ENCODE assay signal across 8 cellular contexts in the genomic region with DNA sequence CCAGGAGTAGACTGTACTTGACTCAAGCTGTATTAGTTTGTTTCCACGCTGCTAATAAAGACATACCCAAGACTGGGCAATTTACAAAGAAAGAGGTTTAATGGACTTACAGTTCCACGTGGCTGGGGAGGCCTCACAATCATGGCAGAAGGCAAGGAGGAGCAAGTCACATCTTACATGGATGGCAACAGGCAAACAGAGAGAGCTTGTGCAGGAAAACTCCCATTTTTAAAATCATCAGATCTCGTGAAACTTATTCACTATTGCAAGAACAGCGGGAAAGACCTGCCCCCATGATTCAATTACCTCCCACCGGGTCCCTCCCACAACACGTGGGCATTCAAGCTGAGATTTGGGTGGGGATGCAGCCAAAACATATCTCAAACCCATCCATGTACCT. TPM values are rescaled to one million over a fixed set of nuclear protein-coding genes. Genes with fewer than 3 reads are reported as not detected.
A peak's percentile ranks its signal among the peaks of the same experiment; 100 is the strongest.
DNase-seq lines count a peak whose midpoint lies in the region; ATAC-seq and TF ChIP-seq lines count a peak whose summit lies in the region.
"Not testable (repeated sequence)": the region's sequence is repeated elsewhere in the genome, so short reads cannot be mapped to it uniquely, and the experiment has no call there.

No MANE protein-coding gene starts in this region.

- peak overlapping the region in 5 of 11 experiments; percentile 33 to 73 (median 61); a peak in 9 of 22 replicates for H3K9ac ChIP-seq in BLaER1 treated with 17β-estradiol and CSF1 and Interleukin-3, amounts not matched to agents 10 nM and 100 nM
- not testable (repeated sequence) for H3K9ac ChIP-seq in OCI-LY1 (ENCODE audit: low read length)

- peaks cover 13% of the 10 kb centered on the region for H3K4me1 Mint-ChIP-seq in activated CD4-positive, alpha-beta T cell treated with anti-CD3 and anti-CD28 coated beads for 36 hours
- H3K4me1 Mint-ChIP-seq in activated T-helper 17 cell treated with anti-CD3 and anti-CD28 coated beads, Interleukin-2, amount 50 U/mL, for 72 hours, result peaks cover 13% of the 10 kb centered on the region
- H3K4me1 Mint-ChIP-seq in dendritic cell treated with granulocyte-macrophage colony-stimulating factor and Interleukin-4, amounts not matched to agents 40 ng/mL and 50 ng/mL, for 4 days (ENCODE audit: low read depth), result peaks cover 34% of the 10 kb centered on the region
- H3K4me1 Mint-ChIP-seq in memory B cell, result peaks cover 41% of the 10 kb centered on the region
- peaks cover 47 to 75% of the 10 kb centered on the region in 2 donors for H3K4me1 Mint-ChIP-seq in stimulated activated naive B cell treated with anti-CD40 and anti-IgM and Interleukin-4, amounts not matched to agents 10 μg/mL and 1 μg/mL and 100 μg/mL, for 72 hours

- H3K4me1 ChIP-seq in BLaER1 treated with 17β-estradiol and CSF1 and Interleukin-3, amounts not matched to agents 10 nM and 100 nM, result peaks cover 45 to 83% (median 74%) of the 10 kb centered on the region in 10 experiments
- H3K4me1 ChIP-seq in DOHH2 (ENCODE audit: control insufficient read depth, low read length) (peaks cover 78% of the 10 kb centered on the region), OCI-LY1 (ENCODE audit: insufficient read depth, low read length, severe bottlenecking) (peaks cover 63% of the 10 kb centered on the region)

- H3K9me3 ChIP-seq in BLaER1 treated with 17β-estradiol and CSF1 and Interleukin-3, amounts not matched to agents 10 nM and 100 nM (replicated peaks in 1 of 11), result peaks cover 24 to 50% (median 43%) of the 10 kb centered on the region in 11 experiments
- H3K9me3 ChIP-seq in DOHH2 (ENCODE audit: control insufficient read depth, insufficient read depth, low read length), result peaks cover 12% of the 10 kb centered on the region
- H3K9me3 ChIP-seq in OCI-LY1 (ENCODE audit: low read length), result not testable (repeated sequence)

- not testable (repeated sequence) for DNase-seq in activated CD4-positive, alpha-beta T cell treated with anti-CD3 and anti-CD28 coated beads for 36 hours; memory B cell (ENCODE audit: low spot score in 2 of 2); stimulated activated naive B cell treated with anti-CD40 and anti-IgM and Interleukin-4, amounts not matched to agents 10 μg/mL and 1 μg/mL and 100 μg/mL, for 72 hours

- peaks cover 0 to 55% (median 0%) of the 10 kb centered on the region in 11 experiments; a peak in 7 of 22 replicates for H3K27me3 ChIP-seq in BLaER1 treated with 17β-estradiol and CSF1 and Interleukin-3, amounts not matched to agents 10 nM and 100 nM
- peaks cover 19% of the 10 kb centered on the region; the same call in 1 of the 2 replicates for H3K27me3 ChIP-seq in DOHH2 (ENCODE audit: control insufficient read depth, low read length)
- H3K27me3 ChIP-seq in OCI-LY1 (ENCODE audit: insufficient read depth, low read length), result not testable (repeated sequence)

- peak overlapping the region; percentile 29 for H3K27ac Mint-ChIP-seq in activated CD4-positive, alpha-beta T cell treated with anti-CD3 and anti-CD28 coated beads for 36 hours
- peak overlapping the region; percentile 81 for H3K27ac Mint-ChIP-seq in activated T-helper 17 cell treated with anti-CD3 and anti-CD28 coated beads, Interleukin-2, amount 50 U/mL, for 72 hours
- peak overlapping the region; percentile 20 for H3K27ac Mint-ChIP-seq in dendritic cell treated with granulocyte-macrophage colony-stimulating factor and Interleukin-4, amounts not matched to agents 40 ng/mL and 50 ng/mL, for 4 days
- peak overlapping the region; percentile 52 for H3K27ac Mint-ChIP-seq in memory B cell
- peak overlapping the region; percentile 83 for H3K27ac Mint-ChIP-seq in stimulated activated naive B cell treated with anti-CD40 and anti-IgM and Interleukin-4, amounts not matched to agents 10 μg/mL and 1 μg/mL and 100 μg/mL, for 72 hours

- not testable (repeated sequence) for TF ChIP-seq CTCF in DOHH2 (IDR thresholded peaks at IDR 0.05; ENCODE audit: low read depth, low read length, poor library complexity, severe bottlenecking); OCI-LY1 (IDR thresholded peaks at IDR 0.05; ENCODE audit: low read length)

- ATAC-seq in activated CD4-positive, alpha-beta T cell treated with anti-CD3 and anti-CD28 coated beads for 36 hours; activated T-helper 17 cell treated with anti-CD3 and anti-CD28 coated beads, Interleukin-2, amount 50 U/mL, for 72 hours (replicated peaks); memory B cell (ENCODE audit: low read depth); stimulated activated naive B cell treated with anti-CD40 and anti-IgM and Interleukin-4, amounts not matched to agents 10 μg/mL and 1 μg/mL and 100 μg/mL, for 72 hours (replicated peaks): not testable (repeated sequence)

- H3K4me2 ChIP-seq in BLaER1 treated with 17β-estradiol and CSF1 and Interleukin-3, amounts not matched to agents 10 nM and 100 nM, result peak overlapping the region; percentile 62 to 88 (median 76)
- H3K4me2 ChIP-seq in DOHH2 (ENCODE audit: low read length), result peak overlapping the region; percentile 61
- not testable (repeated sequence) for H3K4me2 ChIP-seq in OCI-LY1 (ENCODE audit: low read length)

- H3K4me3 Mint-ChIP-seq in activated CD4-positive, alpha-beta T cell treated with anti-CD3 and anti-CD28 coated beads for 36 hours; dendritic cell treated with granulocyte-macrophage colony-stimulating factor and Interleukin-4, amounts not matched to agents 40 ng/mL and 50 ng/mL, for 4 days: not testable (repeated sequence)
- peak overlapping the region; percentile 48 for H3K4me3 Mint-ChIP-seq in activated T-helper 17 cell treated with anti-CD3 and anti-CD28 coated beads, Interleukin-2, amount 50 U/mL, for 72 hours
- peak overlapping the region; percentile 63 for H3K4me3 Mint-ChIP-seq in memory B cell
- H3K4me3 Mint-ChIP-seq in stimulated activated naive B cell treated with anti-CD40 and anti-IgM and Interleukin-4, amounts not matched to agents 10 μg/mL and 1 μg/mL and 100 μg/mL, for 72 hours, result peak overlapping the region in 1 of 2 donors; percentile 49

- not testable (repeated sequence) for H3K36me3 Mint-ChIP-seq in activated CD4-positive, alpha-beta T cell treated with anti-CD3 and anti-CD28 coated beads for 36 hours (ENCODE audit: low read depth); activated T-helper 17 cell treated with anti-CD3 and anti-CD28 coated beads, Interleukin-2, amount 50 U/mL, for 72 hours (ENCODE audit: low read depth); dendritic cell treated with granulocyte-macrophage colony-stimulating factor and Interleukin-4, amounts not matched to agents 40 ng/mL and 50 ng/mL, for 4 days (ENCODE audit: low read depth); memory B cell; stimulated activated naive B cell treated with anti-CD40 and anti-IgM and Interleukin-4, amounts not matched to agents 10 μg/mL and 1 μg/mL and 100 μg/mL, for 72 hours

- not testable (repeated sequence) for H3K9me2 ChIP-seq in DOHH2 (replicated peaks; ENCODE audit: control insufficient read depth, low read length); OCI-LY1 (ENCODE audit: low read depth, low read length)

- POLR2A ChIA-PET in activated CD4-positive, alpha-beta T cell treated with anti-CD3 and anti-CD28 coated beads for 36 hours (lab: Charles Lee), result not testable (repeated sequence)

- CTCF ChIA-PET in activated CD4-positive, alpha-beta T cell treated with anti-CD3 and anti-CD28 coated beads for 36 hours (lab: Charles Lee), result interaction anchor here (0.6 kb wide), 1 partner anchor 319 kb away, joined by 3 read pairs; no protein-coding TSS in a partner anchor

- peaks cover 15% of the 10 kb centered on the region for H3F3A ChIP-seq in DOHH2 (ENCODE audit: control insufficient read depth, insufficient read depth)
- not testable (repeated sequence) for H3F3A ChIP-seq in OCI-LY1 (ENCODE audit: insufficient read depth, low read length)

- intact Hi-C loops in activated CD4-positive, alpha-beta T cell treated with anti-CD3 and anti-CD28 coated beads for 36 hours (cut with DNase I, micrococcal nuclease), result loop anchor here in 1 of 2 experiments (2.0 kb wide), 1 partner anchor 34 kb away; no protein-coding TSS in a partner anchor
- intact Hi-C loops in dendritic cell treated with granulocyte-macrophage colony-stimulating factor and Interleukin-4, amounts not matched to agents 40 ng/mL and 50 ng/mL, for 4 days (cut with micrococcal nuclease), result not testable (repeated sequence)

- H3K9me3 Mint-ChIP-seq in activated CD4-positive, alpha-beta T cell treated with anti-CD3 and anti-CD28 coated beads for 36 hours (ENCODE audit: low read depth), result peaks cover 15% of the 10 kb centered on the region
- H3K9me3 Mint-ChIP-seq in activated T-helper 17 cell treated with anti-CD3 and anti-CD28 coated beads, Interleukin-2, amount 50 U/mL, for 72 hours; memory B cell: not testable (repeated sequence)
- peaks cover 13% of the 10 kb centered on the region for H3K9me3 Mint-ChIP-seq in dendritic cell treated with granulocyte-macrophage colony-stimulating factor and Interleukin-4, amounts not matched to agents 40 ng/mL and 50 ng/mL, for 4 days
- H3K9me3 Mint-ChIP-seq in stimulated activated naive B cell treated with anti-CD40 and anti-IgM and Interleukin-4, amounts not matched to agents 10 μg/mL and 1 μg/mL and 100 μg/mL, for 72 hours, result peaks cover 9 to 13% of the 10 kb centered on the region in 2 donors

- peaks cover 0 to 17% (median 8%) of the 10 kb centered on the region in 11 experiments; a peak in 11 of 22 replicates for H3K36me3 ChIP-seq in BLaER1 treated with 17β-estradiol and CSF1 and Interleukin-3, amounts not matched to agents 10 nM and 100 nM
- not testable (repeated sequence) for H3K36me3 ChIP-seq in DOHH2 (ENCODE audit: control insufficient read depth, low read length); OCI-LY1 (ENCODE audit: insufficient read depth, low read length)

- not testable (repeated sequence) for H3K27me3 Mint-ChIP-seq in activated CD4-positive, alpha-beta T cell treated with anti-CD3 and anti-CD28 coated beads for 36 hours; activated T-helper 17 cell treated with anti-CD3 and anti-CD28 coated beads, Interleukin-2, amount 50 U/mL, for 72 hours
- peaks cover 46% of the 10 kb centered on the region for H3K27me3 Mint-ChIP-seq in dendritic cell treated with granulocyte-macrophage colony-stimulating factor and Interleukin-4, amounts not matched to agents 40 ng/mL and 50 ng/mL, for 4 days
- peaks cover 29% of the 10 kb centered on the region for H3K27me3 Mint-ChIP-seq in memory B cell
- H3K27me3 Mint-ChIP-seq in stimulated activated naive B cell treated with anti-CD40 and anti-IgM and Interleukin-4, amounts not matched to agents 10 μg/mL and 1 μg/mL and 100 μg/mL, for 72 hours, result peaks cover 13 to 32% of the 10 kb centered on the region in 2 donors

- H3K27ac ChIP-seq in BLaER1 treated with 17β-estradiol and CSF1 and Interleukin-3, amounts not matched to agents 10 nM and 100 nM, result peak overlapping the region in 9 of 11 experiments; percentile 66 to 98 (median 95); a peak in 18 of 22 replicates
- peak overlapping the region; percentile 57 for H3K27ac ChIP-seq in DOHH2 (ENCODE audit: low read depth, low read length)
- H3K27ac ChIP-seq in OCI-LY1 (ENCODE audit: low read depth, low read length, poor library complexity, severe bottlenecking), result peak overlapping the region; percentile 84

- H2AFZ ChIP-seq in OCI-LY1 (ENCODE audit: low read length), result not testable (repeated sequence)

- peak overlapping the region in 8 of 10 experiments; percentile 14 to 35 (median 32); a peak in 10 of 20 replicates for H3K4me3 ChIP-seq in BLaER1 treated with 17β-estradiol and CSF1 and Interleukin-3, amounts not matched to agents 10 nM and 100 nM
- H3K4me3 ChIP-seq in DOHH2 (ENCODE audit: low read length), result peak overlapping the region; percentile 44
- not testable (repeated sequence) for H3K4me3 ChIP-seq in OCI-LY1 (ENCODE audit: low read depth, low read length, poor library complexity, severe bottlenecking)

- not testable (repeated sequence) for H3K79me2 ChIP-seq in DOHH2 (ENCODE audit: control insufficient read depth, low read length); OCI-LY1 (ENCODE audit: insufficient read depth, low read length)

- not testable (repeated sequence) for H4K20me1 ChIP-seq in BLaER1 treated with 17β-estradiol and CSF1 and Interleukin-3, amounts not matched to agents 10 nM and 100 nM; DOHH2 (ENCODE audit: control insufficient read depth, insufficient read depth, low read depth, low read length); OCI-LY1 (ENCODE audit: insufficient read depth, low read length)

RNA-seq across cellular contexts. Expression of a gene that starts 37.7 kb away (rescaled TPM):
- 10 to 100 TPM; 32.9 to 36.4 TPM for total RNA-seq in activated CD4-positive, alpha-beta T cell treated with anti-CD3 and anti-CD28 coated beads for 36 hours
- total RNA-seq in activated T-helper 17 cell treated with anti-CD3 and anti-CD28 coated beads, Interleukin-2, amount 50 U/mL, for 72 hours, result 10 to 100 TPM; 38.4 to 39.6 TPM

Comparison
In these comparisons a context has a peak if more than half of its experiments do, and no peak if none do; other contexts are left out.
1. H3K27ac Mint-ChIP-seq: peak in every context shown above with its lines; median percentile 83 in stimulated activated naive B cell treated with anti-CD40 and anti-IgM and Interleukin-4, amounts not matched to agents 10 μg/mL and 1 μg/mL and 100 μg/mL, for 72 hours; 81 in activated T-helper 17 cell treated with anti-CD3 and anti-CD28 coated beads, Interleukin-2, amount 50 U/mL, for 72 hours; 52 in memory B cell; 29 in activated CD4-positive, alpha-beta T cell treated with anti-CD3 and anti-CD28 coated beads for 36 hours; 20 in dendritic cell treated with granulocyte-macrophage colony-stimulating factor and Interleukin-4, amounts not matched to agents 40 ng/mL and 50 ng/mL, for 4 days.